In genomic region chr1:169020684-169021083, GRCh38 we compare ENCODE assay signal across 27 cellular contexts.
"Had no signal": no experiment of that assay in that cellular context is flagged by ENCODE, and none has a peak within 500 bp of the region (broad histone marks: within the 10 kb centered on the region; RNA-seq: fewer than 3 reads in every experiment).

No MANE protein-coding gene starts in this region.

- DNase-seq: colonic mucosa; cortex of kidney; dermis blood vessel endothelial cell; dorsolateral prefrontal cortex; effector CD4-positive, alpha-beta T cell; effector CD8-positive, alpha-beta T cell; effector memory CD4-positive, alpha-beta T cell; effector memory CD8-positive, alpha-beta T cell; endodermal cell; erythroblast; esophagus squamous epithelium; foreskin fibroblast; foreskin keratinocyte; foreskin melanocyte; gastrocnemius medialis; glutamatergic neuron; head of caudate nucleus; heart left ventricle; heart right ventricle had no signal

- FAIRE-seq: colon, endometrium, endothelial cell of umbilical vein had no signal

- H3K27ac ChIP-seq: coronary artery, dorsolateral prefrontal cortex, epithelial cell of prostate, esophagus muscularis mucosa, esophagus squamous epithelium, foreskin keratinocyte, gastrocnemius medialis, gastroesophageal sphincter, heart left ventricle, heart right ventricle had no signal

- ATAC-seq: effector memory CD8-positive, alpha-beta T cell; esophagus mucosa; foreskin keratinocyte; gastrocnemius medialis; gastroesophageal sphincter; heart left ventricle; heart right ventricle had no signal

- H3K9me3 ChIP-seq: colonic mucosa, esophagus muscularis mucosa, esophagus squamous epithelium, gastrocnemius medialis, gastroesophageal sphincter, heart left ventricle, heart right ventricle had no signal

- H3K27me3 ChIP-seq: colonic mucosa, dorsolateral prefrontal cortex, esophagus muscularis mucosa, esophagus squamous epithelium, gastrocnemius medialis, gastroesophageal sphincter, heart left ventricle, heart right ventricle had no signal

- H3K36me3 ChIP-seq: colonic mucosa, esophagus muscularis mucosa, esophagus squamous epithelium, gastrocnemius medialis, gastroesophageal sphincter, heart left ventricle, heart right ventricle had no signal

- H3K4me3 ChIP-seq: colonic mucosa, coronary artery, dorsolateral prefrontal cortex, esophagus muscularis mucosa, esophagus squamous epithelium, gastrocnemius medialis, gastroesophageal sphincter, heart left ventricle, heart right ventricle had no signal

- H3K4me1 ChIP-seq: colonic mucosa, esophagus muscularis mucosa, foreskin keratinocyte, gastroesophageal sphincter, heart left ventricle, heart right ventricle had no signal
